In genomic region chr12:110791589-110791988, GRCh38 we compare ENCODE assay signal across 1 cellular context.
TF ChIP-seq lines count a peak whose summit lies in the region.

No MANE protein-coding gene starts in this region.

TF ChIP-seq in H1, 55 proteins besides CTCF, POLR2A, EP300 and RAD21:
- TF ChIP-seq POLR2AphosphoS5 (IDR thresholded peaks at IDR 0.05; ENCODE audit: low read depth, low read length) (no peak), TEAD4 (IDR thresholded peaks at IDR 0.05; ENCODE audit: low read depth, low read length) (no peak), SP1 (IDR thresholded peaks at IDR 0.05; ENCODE audit: low read depth, low read length) (no peak), SUZ12 (IDR thresholded peaks at IDR 0.05; ENCODE audit: low read length) (no peak), CHD2 (IDR thresholded peaks at IDR 0.05; ENCODE audit: low read length) (no peak), RFX5 (IDR thresholded peaks at IDR 0.05; ENCODE audit: borderline replicate concordance, low read depth, low read length) (no peak), ATF3 (IDR thresholded peaks at IDR 0.05; ENCODE audit: insufficient read depth, low read depth, low read length) (no peak), CHD1 (IDR thresholded peaks at IDR 0.05; ENCODE audit: low read depth, low read length) (no peak), RXRA (IDR thresholded peaks at IDR 0.05; ENCODE audit: insufficient read depth, low read depth, low read length) (no peak), NRF1 (IDR thresholded peaks at IDR 0.05; ENCODE audit: low read depth, low read length) (no peak)
- TF ChIP-seq, protein P1, sequence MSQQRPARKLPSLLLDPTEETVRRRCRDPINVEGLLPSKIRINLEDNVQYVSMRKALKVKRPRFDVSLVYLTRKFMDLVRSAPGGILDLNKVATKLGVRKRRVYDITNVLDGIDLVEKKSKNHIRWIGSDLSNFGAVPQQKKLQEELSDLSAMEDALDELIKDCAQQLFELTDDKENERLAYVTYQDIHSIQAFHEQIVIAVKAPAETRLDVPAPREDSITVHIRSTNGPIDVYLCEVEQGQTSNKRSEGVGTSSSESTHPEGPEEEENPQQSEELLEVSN (IDR thresholded peaks at IDR 0.05): no peak
